In the genomic region with DNA sequence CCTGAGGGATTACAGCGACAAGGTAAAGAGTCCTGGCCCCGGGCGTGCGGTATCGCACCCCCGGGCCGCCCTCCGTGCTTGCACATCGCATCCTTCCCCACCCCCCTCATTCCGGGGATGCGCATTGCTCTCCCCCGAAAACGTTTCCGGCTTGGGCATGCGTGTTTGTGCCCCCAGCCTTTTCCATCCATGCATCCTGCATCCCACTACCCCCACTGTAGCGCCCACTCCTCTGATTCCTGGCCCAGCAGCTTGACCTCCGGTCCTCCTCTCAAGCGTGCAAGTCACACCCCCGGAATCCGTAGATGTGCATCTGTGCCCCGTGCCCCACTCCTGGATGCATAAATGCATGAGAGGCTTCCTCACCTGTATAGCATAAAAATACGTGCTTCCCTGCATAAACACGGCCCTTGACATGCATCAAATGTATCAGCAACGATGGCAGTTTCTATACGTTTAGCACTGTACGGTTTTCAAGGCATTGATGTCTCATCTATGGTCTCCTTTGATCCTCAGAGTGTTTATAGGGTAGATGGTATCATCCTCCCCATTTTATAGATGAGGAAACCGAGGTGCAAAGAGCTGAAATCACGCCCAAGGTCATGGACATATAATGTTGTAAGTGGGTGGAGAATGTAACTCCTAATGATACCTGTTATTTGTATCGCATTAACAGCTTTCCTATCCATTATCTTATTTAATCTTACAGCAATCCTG, we compare ENCODE assay signal across 8 cellular contexts. TPM values are rescaled to one million over a fixed set of nuclear protein-coding genes. Genes with fewer than 3 reads are reported as not detected.
DNase-seq lines count a peak whose midpoint lies in the region; ATAC-seq and TF ChIP-seq lines count a peak whose summit lies in the region.

No MANE protein-coding gene starts in this region.

- H3K4me3 Mint-ChIP-seq in activated CD4-positive, alpha-beta T cell treated with anti-CD3 and anti-CD28 coated beads, Interleukin-2, amount 10 ng/mL, durations not matched to agents 24 days and 14 days, result peak overlapping the region; percentile 98
- H3K4me3 Mint-ChIP-seq in activated CD8-positive, alpha-beta memory T cell treated with anti-CD3 and anti-CD28 coated beads, Interleukin-2, amount 10 ng/mL, durations not matched to agents 7 days and 5 days, result peak overlapping the region; percentile 97
- H3K4me3 Mint-ChIP-seq in glutamatergic neuron (ENCODE audit: unreplicated experiment), result peak overlapping the region; percentile 99

- no peaks in the 10 kb centered on the region for H3F3A ChIP-seq in smooth muscle cell (ENCODE audit: low read depth)

- H3K9ac ChIP-seq in smooth muscle cell (ENCODE audit: low read depth), result peak overlapping the region; percentile 96

- H3K27me3 ChIP-seq in smooth muscle cell (ENCODE audit: low read depth), result no peaks in the 10 kb centered on the region

- no peaks in the 10 kb centered on the region for H3K36me3 ChIP-seq in smooth muscle cell (ENCODE audit: low read depth)

- H3K9me3 Mint-ChIP-seq in activated CD4-positive, alpha-beta T cell treated with anti-CD3 and anti-CD28 coated beads, Interleukin-2, amount 10 ng/mL, durations not matched to agents 24 days and 14 days, result no peaks in the 10 kb centered on the region
- H3K9me3 Mint-ChIP-seq in activated CD8-positive, alpha-beta memory T cell treated with anti-CD3 and anti-CD28 coated beads, Interleukin-2, amount 10 ng/mL, durations not matched to agents 7 days and 5 days (ENCODE audit: low read depth), result no peaks in the 10 kb centered on the region
- H3K9me3 Mint-ChIP-seq in glutamatergic neuron (ENCODE audit: unreplicated experiment), result peaks cover 5% of the 10 kb centered on the region

- H3K4me2 ChIP-seq in smooth muscle cell, result peak overlapping the region; percentile 99

- H3K36me3 Mint-ChIP-seq in activated CD4-positive, alpha-beta T cell treated with anti-CD3 and anti-CD28 coated beads, Interleukin-2, amount 10 ng/mL, durations not matched to agents 24 days and 14 days (ENCODE audit: low read depth), result peaks cover 3% of the 10 kb centered on the region
- H3K36me3 Mint-ChIP-seq in activated CD8-positive, alpha-beta memory T cell treated with anti-CD3 and anti-CD28 coated beads, Interleukin-2, amount 10 ng/mL, durations not matched to agents 7 days and 5 days, result peaks cover 2% of the 10 kb centered on the region
- no peaks in the 10 kb centered on the region for H3K36me3 Mint-ChIP-seq in glutamatergic neuron (ENCODE audit: unreplicated experiment)

- peaks cover 8% of the 10 kb centered on the region for H3K4me1 ChIP-seq in smooth muscle cell (ENCODE audit: low read depth)

- intact Hi-C loops in activated CD4-positive, alpha-beta T cell treated with anti-CD3 and anti-CD28 coated beads, Interleukin-2, amount 10 ng/mL, durations not matched to agents 24 days and 14 days (cut with micrococcal nuclease), result loop anchor here (1.0 to 10.0 kb wide), 6 partner anchors 22 to 473 kb away; a partner anchor contains a TSS

- peak; percentile 7 for ATAC-seq in HG03108 (IDR thresholded peaks at IDR 0.05; ENCODE audit: unreplicated experiment)
- ATAC-seq in activated CD8-positive, alpha-beta memory T cell treated with anti-CD3 and anti-CD28 coated beads, Interleukin-2, amount 10 ng/mL, durations not matched to agents 7 days and 5 days, result peak; percentile 4

- CTCF ChIA-PET in activated CD8-positive, alpha-beta memory T cell treated with anti-CD3 and anti-CD28 coated beads, Interleukin-2, amount 10 ng/mL, durations not matched to agents 7 days and 5 days (lab: Charles Lee), result interaction anchor here (1.6 kb wide), 1 partner anchor 181 kb away, joined by 3 read pairs; a partner anchor contains a TSS

- 9% methylated on average over 21 of the region's 29 CpGs for WGBS in smooth muscle cell (ENCODE audit: low lambda C conversion rate)

- no peak for TF ChIP-seq CTCF in glutamatergic neuron (IDR thresholded peaks at IDR 0.05; ENCODE audit: partially characterized antibody, unreplicated experiment)
- no peak for TF ChIP-seq CTCF in smooth muscle cell (IDR thresholded peaks at IDR 0.05; ENCODE audit: borderline replicate concordance, insufficient read depth, poor library complexity, severe bottlenecking)

- DNase-seq in activated CD4-positive, alpha-beta T cell treated with anti-CD3 and anti-CD28 coated beads, Interleukin-2, amount 10 ng/mL, durations not matched to agents 24 days and 14 days, result peak; percentile 78
- DNase-seq in activated CD4-positive, alpha-beta T cell treated with anti-CD3 and anti-CD28 coated beads for 48 hours, result no peak
- DNase-seq in activated CD8-positive, alpha-beta memory T cell treated with anti-CD3 and anti-CD28 coated beads, Interleukin-2, amount 10 ng/mL, durations not matched to agents 7 days and 5 days, result peak; percentile 48
- DNase-seq in glutamatergic neuron (no peak), smooth muscle cell (lab: John Stamatoyannopoulos, UW; ENCODE audit: unreplicated experiment) (no peak), islet precursor cell (no peak), AG20443 (ENCODE audit: low spot score) (no peak)

- H3K4me1 Mint-ChIP-seq in activated CD4-positive, alpha-beta T cell treated with anti-CD3 and anti-CD28 coated beads, Interleukin-2, amount 10 ng/mL, durations not matched to agents 24 days and 14 days, result peaks cover 32% of the 10 kb centered on the region
- peaks cover 25% of the 10 kb centered on the region for H3K4me1 Mint-ChIP-seq in activated CD8-positive, alpha-beta memory T cell treated with anti-CD3 and anti-CD28 coated beads, Interleukin-2, amount 10 ng/mL, durations not matched to agents 7 days and 5 days
- peaks cover 9% of the 10 kb centered on the region for H3K4me1 Mint-ChIP-seq in glutamatergic neuron (ENCODE audit: low read depth, unreplicated experiment)

- peaks cover 2% of the 10 kb centered on the region for H3K27me3 Mint-ChIP-seq in activated CD4-positive, alpha-beta T cell treated with anti-CD3 and anti-CD28 coated beads, Interleukin-2, amount 10 ng/mL, durations not matched to agents 24 days and 14 days
- H3K27me3 Mint-ChIP-seq in activated CD8-positive, alpha-beta memory T cell treated with anti-CD3 and anti-CD28 coated beads, Interleukin-2, amount 10 ng/mL, durations not matched to agents 7 days and 5 days, result no peaks in the 10 kb centered on the region
- H3K27me3 Mint-ChIP-seq in glutamatergic neuron (ENCODE audit: unreplicated experiment), result peaks cover 7% of the 10 kb centered on the region

- peaks cover 31% of the 10 kb centered on the region for H4K20me1 ChIP-seq in smooth muscle cell (ENCODE audit: low read depth)

- H2AFZ ChIP-seq in smooth muscle cell (ENCODE audit: low read depth), result peak overlapping the region; percentile 68

- H3K27ac Mint-ChIP-seq in activated CD4-positive, alpha-beta T cell treated with anti-CD3 and anti-CD28 coated beads, Interleukin-2, amount 10 ng/mL, durations not matched to agents 24 days and 14 days, result peak overlapping the region; percentile 96
- peak overlapping the region; percentile 96 for H3K27ac Mint-ChIP-seq in activated CD8-positive, alpha-beta memory T cell treated with anti-CD3 and anti-CD28 coated beads, Interleukin-2, amount 10 ng/mL, durations not matched to agents 7 days and 5 days
- peak overlapping the region; percentile 98 for H3K27ac Mint-ChIP-seq in glutamatergic neuron (ENCODE audit: unreplicated experiment)

- no peaks in the 10 kb centered on the region for H3K9me3 ChIP-seq in smooth muscle cell (replicated peaks; ENCODE audit: low read depth)

- H3K79me2 ChIP-seq in smooth muscle cell (ENCODE audit: low read depth), result peaks cover 37% of the 10 kb centered on the region

- peak overlapping the region; percentile 99 for H3K27ac ChIP-seq in smooth muscle cell (ENCODE audit: low read depth)

- peak overlapping the region; percentile 75 for H3K4me3 ChIP-seq in smooth muscle cell

RNA-seq across cellular contexts. Expression of a gene that starts 0.5 kb away (rescaled TPM):
- total RNA-seq in activated CD4-positive, alpha-beta T cell treated with anti-CD3 and anti-CD28 coated beads, Interleukin-2, amount 10 ng/mL, durations not matched to agents 24 days and 14 days, result 13.6 and 14.9 TPM in 2 replicates
- total RNA-seq in activated CD8-positive, alpha-beta memory T cell treated with anti-CD3 and anti-CD28 coated beads, Interleukin-2, amount 10 ng/mL, durations not matched to agents 7 days and 5 days, result 10 to 100 TPM; 14.2 to 15.0 TPM
- total RNA-seq in glutamatergic neuron (ENCODE audit: unreplicated experiment) (21.3 TPM), smooth muscle cell (8.7 and 11.7 TPM in 2 replicates)
- 7.3 and 8.0 TPM in 2 replicates for polyA plus RNA-seq in smooth muscle cell

Comparison
In these comparisons a context has a peak if more than half of its experiments do, and no peak if none do; other contexts are left out.
1. DNase-seq: peak in activated CD4-positive, alpha-beta T cell treated with anti-CD3 and anti-CD28 coated beads, Interleukin-2, amount 10 ng/mL, durations not matched to agents 24 days and 14 days (single experiment) and activated CD8-positive, alpha-beta memory T cell treated with anti-CD3 and anti-CD28 coated beads, Interleukin-2, amount 10 ng/mL, durations not matched to agents 7 days and 5 days (single experiment); none in activated CD4-positive, alpha-beta T cell treated with anti-CD3 and anti-CD28 coated beads for 48 hours (single experiment), glutamatergic neuron (single experiment), smooth muscle cell (single experiment), islet precursor cell (single experiment) and AG20443 (single experiment).
2. Peak in every context shown above with its lines, with median percentiles within 50 percentile points of each other: H3K27ac Mint-ChIP-seq and H3K4me3 Mint-ChIP-seq.